17 cellular contexts compared by ENCODE assay signal in the genomic region with DNA sequence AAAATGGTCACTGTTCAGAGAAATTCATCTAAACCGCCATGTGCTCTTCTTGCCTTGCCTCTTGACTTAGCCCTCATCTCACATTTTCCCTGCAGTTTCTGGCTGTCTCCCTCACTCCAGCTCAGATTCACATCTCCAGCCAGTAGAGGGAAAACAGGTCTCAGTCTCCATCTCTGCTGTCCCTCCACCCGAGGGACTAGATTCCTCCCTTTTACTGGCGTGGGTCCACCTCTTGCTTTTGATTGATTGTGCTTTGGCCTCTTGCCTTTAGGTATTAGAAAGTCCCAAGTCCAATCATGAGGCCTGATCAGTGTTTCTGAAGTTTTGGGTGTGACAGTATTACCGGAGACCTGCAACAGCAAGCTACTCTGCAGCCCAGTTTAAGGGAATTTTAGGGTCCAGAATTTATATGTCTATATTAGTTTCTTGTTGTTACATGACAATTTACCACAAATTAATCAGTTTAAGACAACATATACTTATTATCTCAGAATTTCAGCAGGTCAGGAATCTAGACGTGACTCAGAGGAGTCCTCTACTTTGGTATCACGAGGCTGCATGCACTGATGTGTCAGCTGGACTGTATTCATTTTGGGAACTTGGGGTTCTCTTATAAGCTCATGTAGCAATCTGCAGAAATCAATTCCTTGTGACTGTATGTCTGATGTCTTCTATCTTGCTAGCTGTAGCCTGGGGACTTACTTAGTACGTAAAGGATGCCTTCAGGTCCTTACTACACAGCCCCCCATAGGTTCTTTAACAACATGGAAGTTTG.
"Had no signal": no experiment of that assay in that cellular context is flagged by ENCODE, and none has a peak within 500 bp of the region (broad histone marks: within the 10 kb centered on the region; RNA-seq: fewer than 3 reads in every experiment).

No MANE protein-coding gene starts in this region.

- ATAC-seq: activated CD4-positive, alpha-beta T cell treated with anti-CD3 and anti-CD28 coated beads for 36 hours had no signal

- H3K4me1 ChIP-seq: ascending aorta had no signal

- H3K9me3 ChIP-seq: ascending aorta, ovary had no signal

- H3K4me3 ChIP-seq: ascending aorta, ovary had no signal

- H3K27me3 Mint-ChIP-seq: activated CD4-positive, alpha-beta memory T cell treated with anti-CD3 and anti-CD28 coated beads, Interleukin-2, amount 10 ng/mL, durations not matched to agents 7 days and 5 days; activated CD4-positive, alpha-beta T cell treated with anti-CD3 and anti-CD28 coated beads for 36 hours; activated naive CD8-positive, alpha-beta T cell treated with anti-CD3 and anti-CD28 coated beads for 36 hours; memory B cell; stimulated activated naive CD8-positive, alpha-beta T cell treated with anti-CD3 and anti-CD28 coated beads, Interleukin-15, Interleukin-2, amounts not matched to agents 100 ng/mL and 50 ng/mL, for 24 hours had no signal

- DNase-seq: activated CD4-positive, alpha-beta memory T cell treated with anti-CD3 and anti-CD28 coated beads, Interleukin-2, amount 10 ng/mL, durations not matched to agents 7 days and 5 days; activated CD4-positive, alpha-beta T cell treated with anti-CD3 and anti-CD28 coated beads for 36 hours; activated gamma-delta T cell treated with Interleukin-2 at 50 U/mL for 16 hours; activated naive CD8-positive, alpha-beta T cell treated with anti-CD3 and anti-CD28 coated beads for 36 hours; activated T-cell treated with anti-CD3 and anti-CD28 coated beads, Interleukin-2, amount 50 U/mL, for 48 hours; effector CD8-positive, alpha-beta T cell; hippocampal formation; immature natural killer cell; nephron progenitor cell; ovary; stimulated activated CD4-positive, alpha-beta T cell treated with anti-CD3 and anti-CD28 coated beads, Interleukin-4, amount 100 ng/mL, for 24 hours; SW 1271 had no signal

- H3K27me3 ChIP-seq: ascending aorta, ovary had no signal

- H3K36me3 Mint-ChIP-seq: activated naive CD8-positive, alpha-beta T cell treated with anti-CD3 and anti-CD28 coated beads for 36 hours; memory B cell had no signal

- H3K27ac Mint-ChIP-seq: activated CD4-positive, alpha-beta memory T cell treated with anti-CD3 and anti-CD28 coated beads, Interleukin-2, amount 10 ng/mL, durations not matched to agents 7 days and 5 days; activated CD4-positive, alpha-beta T cell treated with anti-CD3 and anti-CD28 coated beads for 36 hours; activated naive CD8-positive, alpha-beta T cell treated with anti-CD3 and anti-CD28 coated beads for 36 hours; immature natural killer cell; memory B cell; nephron progenitor cell; stimulated activated naive CD8-positive, alpha-beta T cell treated with anti-CD3 and anti-CD28 coated beads, Interleukin-15, Interleukin-2, amounts not matched to agents 100 ng/mL and 50 ng/mL, for 24 hours had no signal

- H3K27ac ChIP-seq: ascending aorta, epithelial cell of prostate, ovary had no signal

- H3K4me3 Mint-ChIP-seq: activated CD4-positive, alpha-beta memory T cell treated with anti-CD3 and anti-CD28 coated beads, Interleukin-2, amount 10 ng/mL, durations not matched to agents 7 days and 5 days; activated CD4-positive, alpha-beta T cell treated with anti-CD3 and anti-CD28 coated beads for 36 hours; activated naive CD8-positive, alpha-beta T cell treated with anti-CD3 and anti-CD28 coated beads for 36 hours; immature natural killer cell; memory B cell; nephron progenitor cell; stimulated activated naive CD8-positive, alpha-beta T cell treated with anti-CD3 and anti-CD28 coated beads, Interleukin-15, Interleukin-2, amounts not matched to agents 100 ng/mL and 50 ng/mL, for 24 hours had no signal

- H3K9me3 Mint-ChIP-seq: activated naive CD8-positive, alpha-beta T cell treated with anti-CD3 and anti-CD28 coated beads for 36 hours; nephron progenitor cell had no signal

- H3K36me3 ChIP-seq: ascending aorta, ovary had no signal

- H3K4me1 Mint-ChIP-seq: activated CD4-positive, alpha-beta memory T cell treated with anti-CD3 and anti-CD28 coated beads, Interleukin-2, amount 10 ng/mL, durations not matched to agents 7 days and 5 days; activated CD4-positive, alpha-beta T cell treated with anti-CD3 and anti-CD28 coated beads for 36 hours; activated naive CD8-positive, alpha-beta T cell treated with anti-CD3 and anti-CD28 coated beads for 36 hours; immature natural killer cell; memory B cell; nephron progenitor cell had no signal

- FAIRE-seq: colon had no signal
